In the genomic region with DNA sequence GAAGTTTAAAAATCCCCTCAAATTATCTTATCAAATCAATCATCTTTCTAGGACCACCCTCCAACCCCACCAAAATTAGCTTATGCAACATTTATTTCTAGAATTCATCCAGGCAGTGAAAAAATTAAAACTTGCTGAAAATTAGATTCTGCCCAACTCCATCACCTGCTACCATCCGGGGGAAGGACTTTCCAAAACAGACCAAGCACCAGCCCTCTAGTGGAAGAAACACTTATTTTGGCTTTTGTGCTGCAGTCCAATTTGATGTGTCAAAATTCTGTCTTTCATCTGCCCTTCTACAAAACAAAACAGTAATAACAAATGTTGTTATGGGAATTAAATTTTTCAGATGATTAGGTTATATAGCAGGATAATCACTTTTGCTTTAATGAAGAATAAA, we compare ENCODE assay signal across 11 cellular contexts. TPM values are rescaled to one million over a fixed set of nuclear protein-coding genes. Genes with fewer than 3 reads are reported as not detected.
DNase-seq lines count a peak whose midpoint lies in the region; TF ChIP-seq lines count a peak whose summit lies in the region.
"Had no signal": no experiment of that assay in that cellular context is flagged by ENCODE, and none has a peak within 500 bp of the region (broad histone marks: within the 10 kb centered on the region; RNA-seq: fewer than 3 reads in every experiment).

No MANE protein-coding gene starts in this region.

- H3K4me1 ChIP-seq in neural progenitor cell (no peaks in the 10 kb centered on the region), ascending aorta (no peaks in the 10 kb centered on the region)
- H3K4me1 ChIP-seq: psoas muscle had no signal

- peak; percentile 17 for TF ChIP-seq CTCF in GM12865 (IDR thresholded peaks at IDR 0.05; ENCODE audit: insufficient read depth, low read depth, low read length, missing control alignments)
- 0 out of 2 replicates have a peak, but pooled peaks have one; percentile 28 for TF ChIP-seq CTCF in LNCaP clone FGC (IDR thresholded peaks at IDR 0.05; ENCODE audit: control insufficient read depth, extremely low read depth, insufficient read depth)
- peak; percentile 37 for TF ChIP-seq CTCF in brain microvascular endothelial cell (IDR thresholded peaks at IDR 0.05; ENCODE audit: low read depth, low read length, missing control alignments)
- peak; percentile 39 for TF ChIP-seq CTCF in neural progenitor cell (IDR thresholded peaks at IDR 0.05)
- no peak for TF ChIP-seq CTCF in ascending aorta (IDR thresholded peaks at IDR 0.05)

- no peak overlapping the region for H3K9ac ChIP-seq in neural progenitor cell

- DNase-seq in GM12865 (ENCODE audit: low read depth) (peak; percentile 2), LNCaP clone FGC (ENCODE audit: low read depth) (no peak), brain microvascular endothelial cell (no peak), neural progenitor cell (ENCODE audit: low spot score) (no peak), middle frontal gyrus (ENCODE audit: extremely low spot score, low spot score) (no peak), ascending aorta (ENCODE audit: low spot score in 2 of 2) (no peak), 8988T (no peak)
- DNase-seq in activated CD4-positive, alpha-beta T cell treated with anti-CD3 and anti-CD28 coated beads for 48 hours, result no peak
- DNase-seq: activated CD8-positive, alpha-beta memory T cell treated with anti-CD3 and anti-CD28 coated beads for 24 hours; PC-9; psoas muscle had no signal

- no peak overlapping the region for H3K4me2 ChIP-seq in neural progenitor cell
- H3K4me2 ChIP-seq: PC-9 had no signal

- H3K36me3 Mint-ChIP-seq in neural progenitor cell, result no peaks in the 10 kb centered on the region

- H3K27me3 ChIP-seq in brain microvascular endothelial cell (replicated peaks), result no peaks in the 10 kb centered on the region
- H3K27me3 ChIP-seq in neural progenitor cell, result no peaks in the 10 kb centered on the region
- no peaks in the 10 kb centered on the region for H3K27me3 ChIP-seq in ascending aorta

- H3K79me2 ChIP-seq in neural progenitor cell (ENCODE audit: low read depth), result no peaks in the 10 kb centered on the region

- H2AFZ ChIP-seq in neural progenitor cell (replicated peaks), result no peak overlapping the region
- H2AFZ ChIP-seq: PC-9 had no signal

- H3K4me3 Mint-ChIP-seq in neural progenitor cell, result no peak overlapping the region

- H4K20me1 ChIP-seq in neural progenitor cell (ENCODE audit: low read depth), result no peaks in the 10 kb centered on the region

- H3K27ac Mint-ChIP-seq in neural progenitor cell, result no peak overlapping the region

- peaks cover 2% of the 10 kb centered on the region for H3K27me3 Mint-ChIP-seq in neural progenitor cell (ENCODE audit: insufficient read depth, low read depth)

- no peaks in the 10 kb centered on the region for H3K4me1 Mint-ChIP-seq in neural progenitor cell

- H3K9me3 ChIP-seq in neural progenitor cell (ENCODE audit: low read depth), result no peaks in the 10 kb centered on the region
- H3K9me3 ChIP-seq in ascending aorta, result no peaks in the 10 kb centered on the region
- H3K9me3 ChIP-seq: psoas muscle had no signal

- intact Hi-C loops in ascending aorta (cut with DNase I), result no loop called here

- in situ Hi-C loops in brain microvascular endothelial cell (cut with HindIII; ENCODE audit: low pct_ligation_motif_present, low sequenced_read_pairs), result no loop called here

- H3K27ac ChIP-seq in brain microvascular endothelial cell (no peak overlapping the region), neural progenitor cell (no peak overlapping the region), ascending aorta (no peak overlapping the region)
- H3K27ac ChIP-seq: PC-9, psoas muscle had no signal

- H3K4me3 ChIP-seq in GM12865 (ENCODE audit: low read depth, low read length), result no peak overlapping the region
- no peak overlapping the region for H3K4me3 ChIP-seq in LNCaP clone FGC (ENCODE audit: low read depth, low read length)
- H3K4me3 ChIP-seq in brain microvascular endothelial cell (ENCODE audit: low read depth, low read length), result no peak overlapping the region
- H3K4me3 ChIP-seq in neural progenitor cell, result no peak overlapping the region
- H3K4me3 ChIP-seq in ascending aorta, result no peak overlapping the region
- H3K4me3 ChIP-seq: PC-9, psoas muscle had no signal

- H3K9me3 Mint-ChIP-seq in neural progenitor cell, result peaks cover 11% of the 10 kb centered on the region

- H3K36me3 ChIP-seq in brain microvascular endothelial cell (replicated peaks), result no peaks in the 10 kb centered on the region
- no peaks in the 10 kb centered on the region for H3K36me3 ChIP-seq in neural progenitor cell
- no peaks in the 10 kb centered on the region for H3K36me3 ChIP-seq in ascending aorta

- no peaks in the 10 kb centered on the region for H3F3A ChIP-seq in neural progenitor cell (ENCODE audit: low read depth)

RNA-seq across cellular contexts. Expression of gene GCC1, which starts 35.1 kb away (rescaled TPM):
- total RNA-seq in neural progenitor cell (ENCODE audit: low replicate concordance), result 7.1 and 13.5 TPM in 2 replicates
- 11.2 TPM for total RNA-seq in ascending aorta

RNA-seq across cellular contexts. Expression of gene ARF5, which starts 38.0 kb away (rescaled TPM):
- total RNA-seq in neural progenitor cell (ENCODE audit: low replicate concordance) (229 and 266 TPM in 2 replicates), ascending aorta (264 TPM)

RNA-seq across cellular contexts. Expression of gene FSCN3, which starts 43.3 kb away (rescaled TPM):
- total RNA-seq in neural progenitor cell (ENCODE audit: low replicate concordance) (1.1 and 2.2 TPM in 2 replicates), ascending aorta (not detected)

Comparison
In these comparisons a context has a peak if more than half of its experiments do, and no peak if none do; other contexts are left out.
1. CTCF ChIP-seq: peak in GM12865 (single experiment), LNCaP clone FGC (single experiment), brain microvascular endothelial cell (single experiment) and neural progenitor cell (single experiment); none in ascending aorta (0 of 3).